ENCODE assay signal across 29 cellular contexts in the genomic region with DNA sequence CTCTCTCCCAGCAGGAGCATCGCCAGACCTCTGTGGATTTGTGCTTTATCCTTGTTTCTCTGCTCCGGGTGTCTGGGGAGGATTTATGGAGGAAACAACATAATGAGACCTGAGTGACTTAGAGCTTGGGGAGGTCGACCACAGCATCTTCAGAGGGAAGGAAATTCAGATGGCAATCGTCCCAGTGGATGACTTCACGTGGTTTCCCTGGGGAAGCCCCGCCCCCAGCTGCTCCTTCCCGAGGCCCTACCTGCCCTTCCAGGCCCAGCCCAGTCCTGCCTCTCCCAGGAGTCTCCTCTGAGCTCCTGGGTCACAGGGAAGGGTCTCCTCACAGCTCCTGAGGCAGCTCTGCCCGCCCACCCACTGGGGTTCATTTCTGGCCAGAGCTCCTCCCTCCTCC.
DNase-seq lines count a peak whose midpoint lies in the region; ATAC-seq and TF ChIP-seq lines count a peak whose summit lies in the region.
"Had no signal": no experiment of that assay in that cellular context is flagged by ENCODE, and none has a peak within 500 bp of the region (broad histone marks: within the 10 kb centered on the region; RNA-seq: fewer than 3 reads in every experiment).

No MANE protein-coding gene starts in this region.

- intact Hi-C loops in MCF 10A (cut with micrococcal nuclease) = no loop called here
- intact Hi-C loops in breast epithelium (cut with DNase I; ENCODE audit: low total_unique reads) = no loop called here
- intact Hi-C loops in transverse colon (cut with DNase I; ENCODE audit: low total_unique reads) = no loop called here

- no peaks in the 10 kb centered on the region for H3K9me3 ChIP-seq in breast epithelium
- no peaks in the 10 kb centered on the region for H3K9me3 ChIP-seq in transverse colon
- H3K9me3 ChIP-seq: A549, gastroesophageal sphincter, ovary, thyroid gland had no signal

- no peak overlapping the region for H3K4me3 Mint-ChIP-seq in MCF 10A (ENCODE audit: unreplicated experiment)
- H3K4me3 Mint-ChIP-seq: CD8-positive, alpha-beta T cell; mesothelial cell of epicardium; naive thymus-derived CD4-positive, alpha-beta T cell; stimulated activated naive CD8-positive, alpha-beta T cell treated with anti-CD3 and anti-CD28 coated beads, Interleukin-15, amount 100 ng/mL, for 72 hours; T-helper 17 cell had no signal

- H3K4me3 ChIP-seq in breast epithelium (no peak overlapping the region), transverse colon (no peak overlapping the region)
- H3K4me3 ChIP-seq: A549, gastroesophageal sphincter, ovary, thyroid gland had no signal

- no peak overlapping the region for H3K27ac Mint-ChIP-seq in MCF 10A (ENCODE audit: low read depth, unreplicated experiment)
- H3K27ac Mint-ChIP-seq: CD8-positive, alpha-beta T cell; mesothelial cell of epicardium; naive thymus-derived CD4-positive, alpha-beta T cell; T-helper 17 cell had no signal

- BruUV-seq in MCF 10A (replicated peaks; lab: Mats Ljungman, UMichigan) = no TSS peak

- H3K36me3 ChIP-seq in breast epithelium (no peaks in the 10 kb centered on the region), transverse colon (no peaks in the 10 kb centered on the region)
- H3K36me3 ChIP-seq: gastroesophageal sphincter, ovary, thyroid gland had no signal

- H3K27ac ChIP-seq in breast epithelium = no peak overlapping the region
- H3K27ac ChIP-seq in transverse colon = no peak overlapping the region
- H3K27ac ChIP-seq: A549, gastroesophageal sphincter, ovary, thyroid gland had no signal

- TF ChIP-seq CTCF in MCF 10A (IDR thresholded peaks at IDR 0.05; ENCODE audit: unreplicated experiment) = no peak
- no peak for TF ChIP-seq CTCF in breast epithelium (IDR thresholded peaks at IDR 0.05)
- no peak for TF ChIP-seq CTCF in transverse colon (IDR thresholded peaks at IDR 0.05)

- WGBS in transverse colon (ENCODE audit: low coverage in 1 of 2), 2 donors = 21 to 34% methylated on average over 2 to 8 of the region's 8 CpGs

- TF ChIP-seq POLR2A in breast epithelium (IDR thresholded peaks at IDR 0.05) (no peak), transverse colon (IDR thresholded peaks at IDR 0.05) (no peak)

- H3K27me3 ChIP-seq in breast epithelium (no peaks in the 10 kb centered on the region), transverse colon (no peaks in the 10 kb centered on the region)
- H3K27me3 ChIP-seq: gastroesophageal sphincter, ovary, thyroid gland had no signal

- in situ Hi-C loops in transverse colon (cut with MboI; ENCODE audit: low pct_ligation_motif_present in 1 of 4, low pct_unique_long_range_greater_than_20kb in 1 of 4, low sequenced_read_pairs in 3 of 4) = no loop called here

- H3K27me3 Mint-ChIP-seq in MCF 10A (ENCODE audit: insufficient read depth, unreplicated experiment) = peaks cover 25% of the 10 kb centered on the region

- no peak for ATAC-seq in HG03342 (IDR thresholded peaks at IDR 0.05; ENCODE audit: unreplicated experiment)
- ATAC-seq: A549; CD8-positive, alpha-beta T cell; gastroesophageal sphincter; naive thymus-derived CD4-positive, alpha-beta T cell; stimulated activated naive CD8-positive, alpha-beta T cell treated with anti-CD3 and anti-CD28 coated beads, Interleukin-15, amount 100 ng/mL, for 72 hours; T-helper 17 cell had no signal

- POLR2A ChIA-PET in MCF 10A (lab: Yijun Ruan, JAX) = interaction anchor here (0.6 to 0.8 kb wide), 2 partner anchors 21 to 1774 kb away, joined by 3 to 4 read pairs; no protein-coding TSS in a partner anchor

- CTCF ChIA-PET in MCF 10A (lab: Yijun Ruan, JAX) = interaction anchor here (0.6 to 1.0 kb wide), 3 partner anchors 26 to 203 kb away, joined by 3 read pairs; no protein-coding TSS in a partner anchor

- H3K4me1 Mint-ChIP-seq in MCF 10A (ENCODE audit: insufficient read depth, unreplicated experiment) = no peaks in the 10 kb centered on the region
- H3K4me1 Mint-ChIP-seq: naive thymus-derived CD4-positive, alpha-beta T cell; stimulated activated naive CD8-positive, alpha-beta T cell treated with anti-CD3 and anti-CD28 coated beads, Interleukin-15, amount 100 ng/mL, for 72 hours had no signal

- no peak for TF ChIP-seq EP300 in transverse colon (IDR thresholded peaks at IDR 0.05; ENCODE audit: low read depth)

- peak; percentile 21 for DNase-seq in MCF 10A (ENCODE audit: unreplicated experiment)
- DNase-seq in breast epithelium (ENCODE audit: low spot score in 2 of 2) = no peak
- DNase-seq in LoVo (ENCODE audit: low spot score) = peak; percentile 16
- DNase-seq in dermis blood vessel endothelial cell = peak; percentile 4
- DNase-seq in transverse colon = peak; percentile 61
- no peak for DNase-seq in nucleus accumbens (lab: John Stamatoyannopoulos, UW)
- DNase-seq in GOT3 (lab: John Stamatoyannopoulos, UW) = no peak
- DNase-seq: activated CD4-positive, alpha-beta T cell treated with anti-CD3 and anti-CD28 coated beads for 4 hours; activated gamma-delta T cell; AML-193; CD8-positive, alpha-beta T cell; DMS153; GF-D8; hippocampal formation; naive thymus-derived CD4-positive, alpha-beta T cell; NCI-H1048; NCI-H1694 treated with DMSO at 0.1 percent for 48 hours; NCI-H524 treated with DMSO at 0.1 percent for 48 hours; ovary; small intestine; stimulated activated CD4-positive, alpha-beta T cell treated with anti-CD3 and anti-CD28 coated beads, Interleukin-1b, Interleukin-23, amount 100 ng/mL, for 48 hours; stimulated activated CD8-positive, alpha-beta memory T cell treated with anti-CD3 and anti-CD28 coated beads, Interleukin-4, amount 100 ng/mL, for 48 hours; stimulated activated naive CD8-positive, alpha-beta T cell treated with anti-CD3 and anti-CD28 coated beads, Interleukin-15, amount 100 ng/mL, for 72 hours; T-helper 17 cell; thyroid gland had no signal

- H3K36me3 Mint-ChIP-seq in MCF 10A (ENCODE audit: insufficient read depth, unreplicated experiment) = no peaks in the 10 kb centered on the region
- H3K36me3 Mint-ChIP-seq: CD8-positive, alpha-beta T cell; mesothelial cell of epicardium; naive thymus-derived CD4-positive, alpha-beta T cell had no signal

- H3K4me1 ChIP-seq in breast epithelium (no peaks in the 10 kb centered on the region), transverse colon (no peaks in the 10 kb centered on the region)
- H3K4me1 ChIP-seq: A549, gastroesophageal sphincter, thyroid gland had no signal

- H3K9me3 Mint-ChIP-seq in MCF 10A (ENCODE audit: unreplicated experiment) = no peaks in the 10 kb centered on the region
- H3K9me3 Mint-ChIP-seq: CD8-positive, alpha-beta T cell; mesothelial cell of epicardium; stimulated activated naive CD8-positive, alpha-beta T cell treated with anti-CD3 and anti-CD28 coated beads, Interleukin-15, amount 100 ng/mL, for 72 hours had no signal

Comparison
In these comparisons a context has a peak if more than half of its experiments do, and no peak if none do; other contexts are left out.
1. DNase-seq: peak in MCF 10A (single experiment), LoVo (single experiment), dermis blood vessel endothelial cell (single experiment) and transverse colon (single experiment); none in breast epithelium (0 of 2), nucleus accumbens (0 of 56) and GOT3 (single experiment).